Comparison of ENCODE assay signal across 8 cellular contexts in the genomic region with DNA sequence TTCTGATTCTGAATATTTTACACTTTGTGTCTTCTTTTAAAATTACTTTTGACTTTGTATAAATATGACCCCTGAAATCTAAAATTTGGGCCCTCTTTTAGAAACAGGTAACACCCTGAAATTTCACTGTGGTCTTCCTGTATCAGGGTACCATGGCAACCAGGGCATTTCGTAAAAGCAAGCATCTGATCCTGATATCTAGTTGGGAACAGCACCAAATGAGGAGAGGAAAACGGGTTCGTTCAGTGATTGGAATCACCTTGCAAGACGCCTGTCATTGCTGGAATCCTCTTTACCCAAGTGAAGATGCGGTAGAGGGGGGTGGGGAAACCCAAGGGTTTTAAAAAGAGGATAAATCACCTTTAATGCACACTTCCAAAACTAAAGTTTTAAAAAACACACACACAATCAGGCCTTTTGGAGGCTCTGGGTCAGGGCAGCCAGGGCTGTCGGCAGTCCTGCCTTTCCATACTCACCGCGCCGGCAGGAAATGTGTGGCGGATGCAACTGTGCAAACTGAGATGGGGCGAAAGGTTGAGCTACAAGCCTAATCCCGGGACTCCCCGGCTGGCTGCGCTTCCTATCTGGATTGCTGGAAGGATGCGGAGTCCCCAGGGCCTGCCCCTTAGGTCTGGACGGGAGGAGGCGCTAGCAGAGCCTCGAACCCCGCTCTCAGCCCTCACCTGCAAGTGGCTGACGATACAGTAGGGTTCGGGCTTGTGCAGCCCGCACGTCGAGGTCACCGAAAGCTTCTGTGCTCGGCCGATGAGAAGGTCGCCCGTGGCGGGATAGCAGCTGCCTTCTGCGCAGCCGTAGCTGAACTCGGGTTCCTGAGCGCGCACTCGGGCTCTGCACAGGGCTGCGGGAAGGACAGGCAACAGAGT. TPM values are rescaled to one million over a fixed set of nuclear protein-coding genes. Genes with fewer than 3 reads are reported as not detected.
A peak's percentile ranks its signal among the peaks of the same experiment; 100 is the strongest.
DNase-seq lines count a peak whose midpoint lies in the region; ATAC-seq and TF ChIP-seq lines count a peak whose summit lies in the region.

No MANE protein-coding gene starts in this region.

- CTCF ChIA-PET in BJ (lab: Yijun Ruan, JAX): interaction anchor here (0.6 to 2.1 kb wide), 4 partner anchors 16 to 1538 kb away, joined by 3 to 11 read pairs (median 8); no protein-coding TSS in a partner anchor

- no peaks in the 10 kb centered on the region for H3K9me3 ChIP-seq in lung (ENCODE audit: control insufficient read depth in 2 of 2, insufficient read depth in 1 of 2, low read length in 1 of 2)

- H3K27ac ChIP-seq in lung (ENCODE audit: low read depth in 1 of 2, low read length in 1 of 2): peak overlapping the region; percentile 45 to 86

- H3K27ac Mint-ChIP-seq in dendritic cell treated with granulocyte-macrophage colony-stimulating factor and Interleukin-4, amounts not matched to agents 40 ng/mL and 50 ng/mL, for 4 days: no peak overlapping the region
- H3K27ac Mint-ChIP-seq in type B pancreatic cell: peak overlapping the region; percentile 91

- peaks cover 67% of the 10 kb centered on the region for H3K27me3 Mint-ChIP-seq in dendritic cell treated with granulocyte-macrophage colony-stimulating factor and Interleukin-4, amounts not matched to agents 40 ng/mL and 50 ng/mL, for 4 days
- H3K27me3 Mint-ChIP-seq in type B pancreatic cell: peaks cover 42% of the 10 kb centered on the region

- peak overlapping the region; percentile 61 for H3K4me3 Mint-ChIP-seq in dendritic cell treated with granulocyte-macrophage colony-stimulating factor and Interleukin-4, amounts not matched to agents 40 ng/mL and 50 ng/mL, for 4 days
- H3K4me3 Mint-ChIP-seq in type B pancreatic cell: peak overlapping the region; percentile 96

- no peaks in the 10 kb centered on the region for H3K9me3 Mint-ChIP-seq in dendritic cell treated with granulocyte-macrophage colony-stimulating factor and Interleukin-4, amounts not matched to agents 40 ng/mL and 50 ng/mL, for 4 days
- no peaks in the 10 kb centered on the region for H3K9me3 Mint-ChIP-seq in type B pancreatic cell

- peaks cover 17% of the 10 kb centered on the region for H3K4me1 Mint-ChIP-seq in dendritic cell treated with granulocyte-macrophage colony-stimulating factor and Interleukin-4, amounts not matched to agents 40 ng/mL and 50 ng/mL, for 4 days (ENCODE audit: low read depth)
- peaks cover 50% of the 10 kb centered on the region for H3K4me1 Mint-ChIP-seq in type B pancreatic cell (ENCODE audit: unreplicated experiment)

- peak overlapping the region; percentile 66 for H3K4me3 ChIP-seq in BJ (ENCODE audit: low read depth, low read length)
- H3K4me3 ChIP-seq in lung: peak overlapping the region; percentile 54

- intact Hi-C loops in dendritic cell treated with granulocyte-macrophage colony-stimulating factor and Interleukin-4, amounts not matched to agents 40 ng/mL and 50 ng/mL, for 4 days (cut with micrococcal nuclease): no loop called here

- H3K36me3 ChIP-seq in BJ (ENCODE audit: control insufficient read depth, insufficient read depth, low read length) (peaks cover 2% of the 10 kb centered on the region), lung (ENCODE audit: control insufficient read depth in 2 of 2, insufficient read depth in 2 of 2, low read length in 2 of 2) (no peaks in the 10 kb centered on the region)

- no peaks in the 10 kb centered on the region for H3K36me3 Mint-ChIP-seq in dendritic cell treated with granulocyte-macrophage colony-stimulating factor and Interleukin-4, amounts not matched to agents 40 ng/mL and 50 ng/mL, for 4 days (ENCODE audit: low read depth)
- peaks cover 29% of the 10 kb centered on the region for H3K36me3 Mint-ChIP-seq in type B pancreatic cell

- DNase-seq in BJ (ENCODE audit: low read depth) (no peak), NCI-H2227 treated with DMSO at 0.1 percent for 48 hours (lab: John Stamatoyannopoulos, UW) (peak; percentile 32), lung (ENCODE audit: low spot score) (no peak), type B pancreatic cell (ENCODE audit: extremely low spot score, unreplicated experiment) (no peak), NCI-H2196 (lab: John Stamatoyannopoulos, UW; ENCODE audit: unreplicated experiment) (no peak), GOT3 (lab: John Stamatoyannopoulos, UW) (no peak)

- TF ChIP-seq CTCF in BJ (IDR thresholded peaks at IDR 0.05; ENCODE audit: insufficient read depth, low read depth, low read length): peak; percentile 40
- no peak for TF ChIP-seq CTCF in lung (IDR thresholded peaks at IDR 0.05; ENCODE audit: control extremely low read depth, extremely low read depth)
- no peak for TF ChIP-seq CTCF in type B pancreatic cell (conservative IDR thresholded peaks at IDR 0.05)

- POLR2A ChIA-PET in BJ (lab: Charles Lee): interaction anchor here (0.6 kb wide), 1 partner anchor 42 kb away, joined by 3 read pairs; no protein-coding TSS in a partner anchor

- peaks cover 0 to 17% of the 10 kb centered on the region in 2 donors for H3K4me1 ChIP-seq in lung (ENCODE audit: control insufficient read depth in 2 of 2, insufficient read depth in 2 of 2, low read length in 2 of 2)

- WGBS in lung, 2 donors: 16 to 17% methylated on average over 37 of the region's 37 CpGs

- H3K27me3 ChIP-seq in BJ (ENCODE audit: control insufficient read depth, insufficient read depth, low read length) (no peaks in the 10 kb centered on the region), lung (ENCODE audit: control insufficient read depth, insufficient read depth) (no peaks in the 10 kb centered on the region)

- peak; percentile 9 for ATAC-seq in lung (ENCODE audit: insufficient read depth, low FRiP score)
- no peak for ATAC-seq in HG03045 (IDR thresholded peaks at IDR 0.05; ENCODE audit: unreplicated experiment)

RNA-seq across cellular contexts. Expression of a gene that starts 1.8 kb away (rescaled TPM):
- polyA plus RNA-seq in BJ (2011; rRNA removed) (171 and 204 TPM in 2 replicates), lung (100 to 1,000 TPM in 1 of 2 donors, 10 to 100 TPM in 1; 95.9 to 103 TPM)
- 299 and 304 TPM in 2 replicates for polyA minus RNA-seq in BJ (2011; rRNA and poly(A)+ RNA removed)
- total RNA-seq in lung (100 to 1,000 TPM; 244 to 285 TPM), type B pancreatic cell (ENCODE audit: low replicate concordance) (141 and 226 TPM in 2 replicates)
